In the genomic region with DNA sequence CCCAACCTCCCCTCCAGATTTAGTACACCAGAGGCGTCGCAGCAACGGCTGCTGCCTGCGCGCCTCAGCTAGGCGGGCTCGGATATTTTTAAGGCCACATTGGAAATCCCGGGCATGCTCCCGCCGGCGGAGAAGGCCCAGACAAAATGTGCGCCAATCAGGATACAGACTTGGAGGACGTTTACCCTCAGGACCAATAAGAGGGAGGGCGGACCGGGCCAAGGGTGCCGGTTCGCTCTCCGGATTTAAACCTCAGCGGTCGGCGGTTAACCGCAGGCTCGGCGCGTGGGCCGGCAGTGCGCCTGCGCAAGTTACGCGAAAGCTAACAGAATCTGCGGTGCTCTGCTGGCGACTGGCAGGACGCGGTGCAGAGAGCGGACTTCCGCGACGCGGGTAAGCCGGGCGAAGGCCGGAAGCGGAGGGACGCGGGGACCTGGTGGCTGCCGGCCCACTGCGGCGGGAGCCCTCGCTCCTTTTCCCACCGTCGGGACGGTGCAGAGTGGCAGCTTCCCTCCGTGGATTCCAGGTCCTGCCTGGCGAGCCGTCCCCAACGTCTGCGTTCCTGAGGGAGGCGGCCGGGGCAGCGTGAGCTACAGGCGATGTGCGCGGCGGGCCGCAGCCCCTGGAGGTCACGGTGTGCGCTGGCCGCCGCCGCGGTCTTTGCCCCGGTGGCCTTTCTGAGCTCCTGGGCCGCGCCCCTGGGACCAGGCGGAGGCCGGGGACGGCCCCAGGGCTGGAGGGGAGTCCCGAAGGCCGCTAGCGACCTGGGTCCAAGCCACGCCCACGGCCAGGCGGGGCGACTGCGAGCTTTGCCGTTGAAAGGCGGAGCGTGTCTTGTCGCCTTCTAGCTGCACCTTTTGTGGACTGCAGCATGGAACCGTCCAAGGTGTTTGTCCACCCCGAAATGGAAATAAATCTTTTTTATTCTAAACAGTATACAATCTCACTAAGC, we compare ENCODE assay signal across 8 cellular contexts. TPM values are rescaled to one million over a fixed set of nuclear protein-coding genes. Genes with fewer than 3 reads are reported as not detected.
DNase-seq lines count a peak whose midpoint lies in the region; ATAC-seq and TF ChIP-seq lines count a peak whose summit lies in the region.

A gene with protein sequence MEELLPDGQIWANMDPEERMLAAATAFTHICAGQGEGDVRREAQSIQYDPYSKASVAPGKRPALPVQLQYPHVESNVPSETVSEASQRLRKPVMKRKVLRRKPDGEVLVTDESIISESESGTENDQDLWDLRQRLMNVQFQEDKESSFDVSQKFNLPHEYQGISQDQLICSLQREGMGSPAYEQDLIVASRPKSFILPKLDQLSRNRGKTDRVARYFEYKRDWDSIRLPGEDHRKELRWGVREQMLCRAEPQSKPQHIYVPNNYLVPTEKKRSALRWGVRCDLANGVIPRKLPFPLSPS (plus strand): TSS at position 296 of the 952 bp plus-strand sequence. CDS start 11,701 bp downstream, outside the sequence.

- H3K9me3 Mint-ChIP-seq in activated CD4-positive, alpha-beta memory T cell treated with anti-CD3 and anti-CD28 coated beads, Interleukin-2, amount 10 ng/mL, durations not matched to agents 7 days and 5 days, result no peaks in the 10 kb centered on the region

- peak within 1 kb of the TSS; percentile 73 for H3K4me3 ChIP-seq in lower leg skin (ENCODE audit: low read depth, poor library complexity, severe bottlenecking)

- peak; percentile 99 for DNase-seq in CD1c-positive myeloid dendritic cell (ENCODE audit: extremely low spot score)
- peak; percentile 27 for DNase-seq in NCI-H748 treated with DMSO at 0.1 percent for 48 hours (lab: John Stamatoyannopoulos, UW)
- DNase-seq in activated CD4-positive, alpha-beta memory T cell treated with anti-CD3 and anti-CD28 coated beads, Interleukin-2, amount 10 ng/mL, durations not matched to agents 7 days and 5 days, result peak; percentile 99
- DNase-seq in ecto neural progenitor cell (ENCODE audit: low spot score), result peak; percentile 92
- peak; percentile 93 to 98 for DNase-seq in lower leg skin (ENCODE audit: low spot score in 2 of 2)
- peak; percentile 92 to 95 for DNase-seq in stimulated activated CD4-positive, alpha-beta T cell treated with anti-CD3 and anti-CD28 coated beads, Interleukin-4, amount 100 ng/mL, for 48 hours (ENCODE audit: low read depth in 2 of 2)

- intact Hi-C loops in lower leg skin (cut with DNase I; ENCODE audit: low total_unique reads), result no loop called here

- CTCF ChIA-PET in activated CD4-positive, alpha-beta memory T cell treated with anti-CD3 and anti-CD28 coated beads, Interleukin-2, amount 10 ng/mL, durations not matched to agents 7 days and 5 days (lab: Charles Lee), result interaction anchor here (0.6 to 2.2 kb wide), 19 partner anchors 9 to 593 kb away, joined by 3 to 26 read pairs (median 4); a partner anchor contains a TSS

- ATAC-seq in GM19351 (IDR thresholded peaks at IDR 0.05; ENCODE audit: unreplicated experiment) (peak; percentile 78), HG03520 (IDR thresholded peaks at IDR 0.05; ENCODE audit: unreplicated experiment) (peak; percentile 84)

- POLR2A ChIA-PET in activated CD4-positive, alpha-beta memory T cell treated with anti-CD3 and anti-CD28 coated beads, Interleukin-2, amount 10 ng/mL, durations not matched to agents 7 days and 5 days (lab: Charles Lee), result interaction anchor here (0.6 to 3.0 kb wide), 33 partner anchors 9 to 937 kb away, joined by 3 to 68 read pairs (median 4); a partner anchor contains a TSS

- peak within 1 kb of the TSS; percentile 96 for H3K27ac Mint-ChIP-seq in activated CD4-positive, alpha-beta memory T cell treated with anti-CD3 and anti-CD28 coated beads, Interleukin-2, amount 10 ng/mL, durations not matched to agents 7 days and 5 days

- peaks cover 22% of the 10 kb centered on the region for H3K36me3 Mint-ChIP-seq in activated CD4-positive, alpha-beta memory T cell treated with anti-CD3 and anti-CD28 coated beads, Interleukin-2, amount 10 ng/mL, durations not matched to agents 7 days and 5 days (ENCODE audit: low read depth)

- no peak for TF ChIP-seq CTCF in lower leg skin (IDR thresholded peaks at IDR 0.05)

- H3K27me3 Mint-ChIP-seq in activated CD4-positive, alpha-beta memory T cell treated with anti-CD3 and anti-CD28 coated beads, Interleukin-2, amount 10 ng/mL, durations not matched to agents 7 days and 5 days, result no peaks in the 10 kb centered on the region

- WGBS in lower leg skin, 2 donors, result 0% methylated on average over 46 to 61 of the region's 91 CpGs

- TF ChIP-seq POLR2A in lower leg skin (IDR thresholded peaks at IDR 0.05), result no peak

- peaks cover 42% of the 10 kb centered on the region for H3K4me1 Mint-ChIP-seq in activated CD4-positive, alpha-beta memory T cell treated with anti-CD3 and anti-CD28 coated beads, Interleukin-2, amount 10 ng/mL, durations not matched to agents 7 days and 5 days

- H3K4me3 Mint-ChIP-seq in activated CD4-positive, alpha-beta memory T cell treated with anti-CD3 and anti-CD28 coated beads, Interleukin-2, amount 10 ng/mL, durations not matched to agents 7 days and 5 days, result peak within 1 kb of the TSS; percentile 82

RNA-seq across cellular contexts. Expression of the gene that starts here (rescaled TPM):
- total RNA-seq in activated CD4-positive, alpha-beta memory T cell treated with anti-CD3 and anti-CD28 coated beads, Interleukin-2, amount 10 ng/mL, durations not matched to agents 7 days and 5 days, result 10 to 100 TPM; 14.0 to 15.5 TPM
- total RNA-seq in lower leg skin, result 1 to 10 TPM in 3 of 4 donors, under 1 TPM in 1; 0.99 to 2.8 (median 2.0) TPM

Comparison
In these comparisons a context has a peak if more than half of its experiments do, and no peak if none do; other contexts are left out.
1. Peak in every context shown above with its lines: DNase-seq, ATAC-seq and H3K4me3 ChIP-seq.
2. DNase-seq: peak in every context shown above with its lines; median percentile 99 in CD1c-positive myeloid dendritic cell; 99 in activated CD4-positive, alpha-beta memory T cell treated with anti-CD3 and anti-CD28 coated beads, Interleukin-2, amount 10 ng/mL, durations not matched to agents 7 days and 5 days; 96 in lower leg skin; 94 in stimulated activated CD4-positive, alpha-beta T cell treated with anti-CD3 and anti-CD28 coated beads, Interleukin-4, amount 100 ng/mL, for 48 hours; 92 in ecto neural progenitor cell; 27 in NCI-H748 treated with DMSO at 0.1 percent for 48 hours.